ENCODE assay signal across 21 cellular contexts in the genomic region with DNA sequence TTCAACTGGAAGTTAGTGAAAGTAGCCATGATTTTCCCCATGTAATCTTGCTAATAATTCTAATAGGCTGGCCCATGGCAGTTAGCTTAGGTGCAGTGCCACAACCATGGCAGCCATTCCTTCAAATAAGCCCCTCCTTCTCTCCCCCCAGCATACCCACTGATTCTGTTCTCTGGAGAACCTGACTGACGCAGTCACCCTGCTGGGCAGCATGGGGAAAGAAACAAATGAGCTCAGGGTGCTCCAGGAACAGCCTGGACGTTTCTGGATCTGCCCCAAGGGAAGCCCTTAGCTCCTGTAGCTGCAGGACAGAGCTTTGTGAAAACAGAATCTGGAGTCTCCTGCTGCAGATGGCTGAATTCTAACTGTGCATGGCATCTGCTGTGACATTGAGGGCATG. TPM values are rescaled to one million over a fixed set of nuclear protein-coding genes. Genes with fewer than 3 reads are reported as not detected.
"Had no signal": no experiment of that assay in that cellular context is flagged by ENCODE, and none has a peak within 500 bp of the region (broad histone marks: within the 10 kb centered on the region; RNA-seq: fewer than 3 reads in every experiment).

No MANE protein-coding gene starts in this region.

- H3K27me3 Mint-ChIP-seq: memory B cell, T-cell had no signal

- H3K27me3 ChIP-seq: ascending aorta, ovary, upper lobe of left lung had no signal

- H3K9me3 Mint-ChIP-seq: immature natural killer cell; memory B cell; neural crest cell; stimulated activated effector memory CD8-positive, alpha-beta T cell treated with anti-CD3 and anti-CD28 coated beads, Interleukin-12 subunit alpha, Interleukin-12 subunit beta, amount 100 ng/mL, for 72 hours; T-cell had no signal

- ATAC-seq: activated CD8-positive, alpha-beta T cell treated with anti-CD3 and anti-CD28 coated beads, Interleukin-2, amount 10 ng/mL, durations not matched to agents 7 days and 5 days; left colon; T-cell had no signal

- H3K36me3 ChIP-seq: ovary had no signal

- H3K4me3 Mint-ChIP-seq: activated CD8-positive, alpha-beta T cell treated with anti-CD3 and anti-CD28 coated beads, Interleukin-2, amount 10 ng/mL, durations not matched to agents 7 days and 5 days; immature natural killer cell; memory B cell; neural crest cell; T-cell had no signal

- H3K27ac Mint-ChIP-seq: activated CD8-positive, alpha-beta T cell treated with anti-CD3 and anti-CD28 coated beads, Interleukin-2, amount 10 ng/mL, durations not matched to agents 7 days and 5 days; immature natural killer cell; memory B cell; stimulated activated effector memory CD8-positive, alpha-beta T cell treated with anti-CD3 and anti-CD28 coated beads, Interleukin-12 subunit alpha, Interleukin-12 subunit beta, amount 100 ng/mL, for 72 hours had no signal

- H3K4me1 Mint-ChIP-seq: neural crest cell had no signal

- H3K9me3 ChIP-seq: ascending aorta, ovary, upper lobe of left lung had no signal

- H3K27ac ChIP-seq: ascending aorta, epithelial cell of prostate, upper lobe of left lung, VCaP had no signal

- DNase-seq: activated CD8-positive, alpha-beta memory T cell treated with anti-CD3 and anti-CD28 coated beads, Interleukin-2, amount 50 U/mL, for 48 hours; activated CD8-positive, alpha-beta T cell treated with anti-CD3 and anti-CD28 coated beads, Interleukin-2, amount 10 ng/mL, durations not matched to agents 7 days and 5 days; activated naive CD4-positive, alpha-beta T cell; central memory CD4-positive, alpha-beta T cell; cortex of kidney; effector memory CD4-positive, alpha-beta T cell; immature natural killer cell; left colon; ovary; substantia nigra; T-cell; T1000; upper lobe of left lung had no signal

- H3K4me3 ChIP-seq: ascending aorta, ovary, skin epidermis, upper lobe of left lung had no signal

RNA-seq across cellular contexts. Expression of gene PRSS38, which starts 57.7 kb away (rescaled TPM):
- total RNA-seq: activated CD8-positive, alpha-beta T cell treated with anti-CD3 and anti-CD28 coated beads, Interleukin-2, amount 10 ng/mL, durations not matched to agents 7 days and 5 days; ascending aorta; left colon; neural crest cell; ovary; SK-MEL-5; T-cell; upper lobe of left lung had no signal
- polyA plus RNA-seq: immature natural killer cell, ovary had no signal
